ENCODE assay signal across 8 cellular contexts in the genomic region with DNA sequence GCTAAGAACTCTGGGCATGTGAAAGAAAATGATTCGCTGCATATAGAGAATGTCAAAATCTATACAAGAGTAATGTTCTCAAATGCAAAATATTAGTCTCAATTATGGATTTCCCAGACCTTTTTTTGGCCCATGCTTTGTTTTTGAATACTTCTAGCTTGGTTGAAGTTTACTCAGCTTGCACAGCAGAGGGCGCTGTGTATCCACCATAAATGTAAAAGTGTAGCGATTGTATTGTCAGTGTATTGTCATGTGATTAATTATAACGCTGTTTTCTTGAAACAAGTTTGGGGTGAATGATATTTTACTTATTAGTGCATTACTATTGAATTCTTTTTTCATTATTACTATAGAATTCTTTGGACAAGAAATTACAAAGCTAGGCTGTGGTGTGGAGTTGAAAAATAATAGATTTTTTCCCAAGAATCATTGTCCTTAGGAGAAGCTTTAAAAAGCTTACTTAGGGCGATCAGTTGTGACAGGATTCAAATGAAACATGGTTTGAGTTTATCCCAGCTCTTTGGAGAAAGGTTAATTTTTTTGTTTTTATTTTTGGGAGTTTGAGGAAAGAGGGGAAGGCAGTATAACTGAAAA.
DNase-seq lines count a peak whose midpoint lies in the region; ATAC-seq and TF ChIP-seq lines count a peak whose summit lies in the region.

No MANE protein-coding gene starts in this region.

- no peak overlapping the region for H3K4me3 ChIP-seq in left lung

- no peak overlapping the region for H3K27ac ChIP-seq in left lung

- DNase-seq in NK-92 treated with Interleukin-12 subunit alpha and Interleukin-12 subunit beta, amount 100 ng/mL, for 24 hours (lab: John Stamatoyannopoulos, UW) = peak; percentile 4
- DNase-seq in NK-92 (lab: John Stamatoyannopoulos, UW; ENCODE audit: unreplicated experiment) (no peak), NCI-H2029 treated with DMSO at 0.1 percent for 48 hours (lab: John Stamatoyannopoulos, UW) (peak; percentile 13), cerebellar cortex (ENCODE audit: low spot score) (peak; percentile 85), left lung (peak in 1 of 2 donors; percentile 49)
- DNase-seq in activated CD4-positive, CD25-positive, alpha-beta regulatory T cell treated with anti-CD3 and anti-CD28 coated beads, Interleukin-2, amount 50 U/mL, for 16 hours (ENCODE audit: low read depth, low spot score) = peak; percentile 44
- DNase-seq in stimulated activated CD4-positive, alpha-beta T cell treated with anti-CD3 and anti-CD28 coated beads, TNF-alpha, amount 100 ng/mL, for 48 hours (ENCODE audit: low read depth in 3 of 3) = peak in 2 of 3 donors; percentile 33 to 56

- TF ChIP-seq CTCF in left lung (IDR thresholded peaks at IDR 0.05) = peak; percentile 67 to 72

- H3K4me1 ChIP-seq in left lung = peaks cover 0 to 3% of the 10 kb centered on the region in 2 donors

- H3K27me3 ChIP-seq in left lung = no peaks in the 10 kb centered on the region

- no peaks in the 10 kb centered on the region for H3K9me3 ChIP-seq in left lung

- peaks cover 0 to 27% of the 10 kb centered on the region in 2 donors for H3K36me3 ChIP-seq in left lung

- intact Hi-C loops in left lung (cut with DNase I) = no loop called here

- ATAC-seq in HG02870 (IDR thresholded peaks at IDR 0.05; ENCODE audit: unreplicated experiment) = peak; percentile 88
- peak; percentile 94 for ATAC-seq in left lung
